16 cellular contexts compared by ENCODE assay signal in genomic region chr11:123168236-123168635, GRCh38. TPM values are rescaled to one million over a fixed set of nuclear protein-coding genes. Genes with fewer than 3 reads are reported as not detected.
DNase-seq lines count a peak whose midpoint lies in the region; TF ChIP-seq lines count a peak whose summit lies in the region.
"Had no signal": no experiment of that assay in that cellular context is flagged by ENCODE, and none has a peak within 500 bp of the region (broad histone marks: within the 10 kb centered on the region; RNA-seq: fewer than 3 reads in every experiment).

No MANE protein-coding gene starts in this region.

- H3K4me2 ChIP-seq in neuronal stem cell (ENCODE audit: insufficient read depth, low read length, poor library complexity, severe bottlenecking): no peak overlapping the region

- no peak overlapping the region for H3K4ac ChIP-seq in neuronal stem cell (ENCODE audit: low read length)

- no peak for TF ChIP-seq EP300 in transverse colon (IDR thresholded peaks at IDR 0.05; ENCODE audit: low read depth)

- no peak overlapping the region for H3K14ac ChIP-seq in neuronal stem cell (ENCODE audit: low read length)

- H3K4me3 Mint-ChIP-seq in endodermal cell: no peak overlapping the region

- no peak overlapping the region for H2AK5ac ChIP-seq in neuronal stem cell (ENCODE audit: low read depth, low read length)

- H3K79me1 ChIP-seq in neuronal stem cell (ENCODE audit: low read depth, low read length): no peaks in the 10 kb centered on the region

- H3K9me3 Mint-ChIP-seq in endodermal cell: no peaks in the 10 kb centered on the region

- TF ChIP-seq POLR2A in transverse colon (IDR thresholded peaks at IDR 0.05): no peak

- H3K36me3 Mint-ChIP-seq in endodermal cell (ENCODE audit: low read depth): peaks cover 39% of the 10 kb centered on the region

- no peaks in the 10 kb centered on the region for H3K27me3 Mint-ChIP-seq in endodermal cell (ENCODE audit: insufficient read depth)

- H4K8ac ChIP-seq in neuronal stem cell (ENCODE audit: low read depth, low read length): no peak overlapping the region

- no peak overlapping the region for H3K27ac ChIP-seq in endodermal cell (ENCODE audit: low read depth, low read length)
- no peak overlapping the region for H3K27ac ChIP-seq in neuronal stem cell (replicated peaks; ENCODE audit: low read length)
- H3K27ac ChIP-seq in transverse colon: peak overlapping the region; percentile 6 to 52 (median 32)
- H3K27ac ChIP-seq: C4-2B, HL-60 had no signal

- H4K91ac ChIP-seq in neuronal stem cell (ENCODE audit: low read depth, low read length, poor library complexity): no peak overlapping the region

- DNase-seq in EH (ENCODE audit: low read depth) (peak; percentile 58), endodermal cell (no peak), neuronal stem cell (ENCODE audit: low spot score) (no peak), transverse colon (no peak), posterior vena cava (ENCODE audit: low spot score) (no peak)
- DNase-seq in activated CD4-positive, alpha-beta T cell treated with anti-CD3 and anti-CD28 coated beads, Interleukin-2, amount 50 U/mL, for 4 hours: no peak
- no peak for DNase-seq in central memory CD4-positive, alpha-beta T cell
- DNase-seq: DND-41, GF-D8, NCI-H1930, NCI-H2171, NCI-H446, PC-3 had no signal

- H3K4me1 ChIP-seq in endodermal cell (ENCODE audit: control insufficient read depth, insufficient read depth, low read length) (peaks cover 41% of the 10 kb centered on the region), neuronal stem cell (ENCODE audit: control insufficient read depth in 2 of 2, insufficient read depth in 1 of 2, low read depth in 1 of 2, low read length in 2 of 2) (peaks cover 7 to 10% of the 10 kb centered on the region in 2 donors), transverse colon (peaks cover 0 to 10% (median 2%) of the 10 kb centered on the region in 4 donors)

- H3K4me1 Mint-ChIP-seq in endodermal cell: peaks cover 51% of the 10 kb centered on the region

- no peak for TF ChIP-seq CTCF in endodermal cell (conservative IDR thresholded peaks at IDR 0.05)
- TF ChIP-seq CTCF in transverse colon (IDR thresholded peaks at IDR 0.05): no peak

- no peak overlapping the region for H2BK15ac ChIP-seq in neuronal stem cell (ENCODE audit: low read length)

- H3K36me3 ChIP-seq in endodermal cell (ENCODE audit: control insufficient read depth, insufficient read depth, low read length) (peaks cover 72% of the 10 kb centered on the region), neuronal stem cell (replicated peaks in 1 of 2; ENCODE audit: control insufficient read depth in 2 of 2, insufficient read depth in 2 of 2, low read length in 2 of 2) (no peaks in the 10 kb centered on the region), transverse colon (no peaks in the 10 kb centered on the region)

- no peak overlapping the region for H2BK5ac ChIP-seq in neuronal stem cell (ENCODE audit: low read length)

- H2BK12ac ChIP-seq in neuronal stem cell (ENCODE audit: low read length): no peak overlapping the region

- H3K9ac ChIP-seq in endodermal cell (ENCODE audit: extremely low read depth, low read length, poor library complexity, severe bottlenecking): peak overlapping the region; percentile 11
- no peak overlapping the region for H3K9ac ChIP-seq in neuronal stem cell (ENCODE audit: low read depth, low read length, poor library complexity)

- peak overlapping the region; percentile 20 for H3K18ac ChIP-seq in neuronal stem cell (ENCODE audit: low read length)

- intact Hi-C loops in transverse colon (cut with DNase I; ENCODE audit: low total_unique reads) (no loop called here), posterior vena cava (cut with DNase I) (no loop called here)

- H2BK120ac ChIP-seq in neuronal stem cell (ENCODE audit: low read depth, low read length): no peak overlapping the region

- H2AFZ ChIP-seq in neuronal stem cell (ENCODE audit: low read length): no peak overlapping the region

- H3K27me3 ChIP-seq in endodermal cell (ENCODE audit: control insufficient read depth, insufficient read depth, low read length, poor library complexity, severe bottlenecking) (no peaks in the 10 kb centered on the region), neuronal stem cell (ENCODE audit: control insufficient read depth in 3 of 3, insufficient read depth in 3 of 3, low read depth in 1 of 3, low read length in 3 of 3) (no peaks in the 10 kb centered on the region), transverse colon (no peaks in the 10 kb centered on the region)

- WGBS in endodermal cell (ENCODE audit: insufficient coverage in 1 of 2, insufficient read length in 1 of 2), 2 experiments: 97 to 100% methylated on average over 2 to 5 of the region's 5 CpGs
- whole genome bisulfite sequencing in neuronal stem cell (ENCODE audit: extremely low coverage in 2 of 2, insufficient read length in 2 of 2, insufficient replicate concordance in 1 of 2), 2 donors: no CpG with 5 or more reads among the region's 5 CpGs
- WGBS in transverse colon (ENCODE audit: low coverage in 1 of 2), 2 donors: 86 to 90% methylated on average over 3 to 5 of the region's 5 CpGs

- no peak overlapping the region for H3K23ac ChIP-seq in neuronal stem cell (ENCODE audit: low read depth, low read length, poor library complexity)

- in situ Hi-C loops in transverse colon (cut with MboI; ENCODE audit: low pct_ligation_motif_present in 1 of 4, low pct_unique_long_range_greater_than_20kb in 1 of 4, low sequenced_read_pairs in 3 of 4): no loop called here

- H3K27ac Mint-ChIP-seq in endodermal cell: no peak overlapping the region

- H3K4me3 ChIP-seq in endodermal cell (ENCODE audit: low read length) (no peak overlapping the region), neuronal stem cell (ENCODE audit: low read length in 2 of 2) (no peak overlapping the region), transverse colon (no peak overlapping the region)

- H3K9me3 ChIP-seq in endodermal cell (ENCODE audit: control insufficient read depth, low read length) (peaks cover 5% of the 10 kb centered on the region), neuronal stem cell (replicated peaks in 1 of 2; ENCODE audit: control insufficient read depth in 2 of 2, insufficient read depth in 1 of 2, low read depth in 1 of 2, low read length in 2 of 2) (no peaks in the 10 kb centered on the region), transverse colon (no peaks in the 10 kb centered on the region)

RNA-seq across cellular contexts. Expression of gene CLMP, which starts 26.8 kb away (rescaled TPM):
- 10 to 100 TPM; 86.5 to 94.4 TPM for total RNA-seq in endodermal cell
- 18.3 TPM for polyA plus RNA-seq in endodermal cell (2013, experiment 1 of 2)
- polyA plus RNA-seq in endodermal cell (2013, experiment 2 of 2): 23.9 TPM
- polyA plus RNA-seq in neuronal stem cell (2013, experiment 1 of 2): 3.4 TPM
- polyA plus RNA-seq in neuronal stem cell (2013, experiment 2 of 2): 3.4 TPM
- total RNA-seq in transverse colon: 10 to 100 TPM; 23.6 to 49.4 (median 38.0) TPM
- total RNA-seq in posterior vena cava: 10 to 100 TPM; 24.6 to 28.3 TPM
- total RNA-seq: SK-MEL-5 had no signal

Comparison
In these comparisons a context has a peak if more than half of its experiments do, and no peak if none do; other contexts are left out.
1. H3K27ac ChIP-seq: peak in transverse colon (4 of 4); none in endodermal cell (single experiment) and neuronal stem cell (single experiment).